Comparison of ENCODE assay signal across 19 cellular contexts in the genomic region with DNA sequence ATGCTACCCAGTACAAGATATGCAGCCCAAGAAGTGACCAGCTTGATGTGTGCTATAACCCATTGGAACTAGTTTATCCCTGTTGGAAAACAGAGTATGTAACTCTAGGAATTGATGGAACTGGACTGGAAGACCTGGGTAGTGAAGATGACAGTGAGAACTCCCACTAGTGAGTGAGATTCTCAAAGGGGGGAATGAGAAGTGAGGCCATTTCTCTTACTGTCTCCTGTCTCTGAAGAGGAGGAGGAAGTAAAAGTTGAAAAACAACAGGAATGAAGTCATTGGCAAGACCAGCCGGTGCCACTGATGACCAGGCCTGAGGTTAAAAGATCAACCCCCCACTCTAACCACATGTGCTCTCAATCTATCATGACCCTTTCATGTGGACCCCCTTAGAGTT. TPM values are rescaled to one million over a fixed set of nuclear protein-coding genes. Genes with fewer than 3 reads are reported as not detected.
DNase-seq lines count a peak whose midpoint lies in the region; ATAC-seq, FAIRE-seq and TF ChIP-seq lines count a peak whose summit lies in the region.
"Had no signal": no experiment of that assay in that cellular context is flagged by ENCODE, and none has a peak within 500 bp of the region (broad histone marks: within the 10 kb centered on the region; RNA-seq: fewer than 3 reads in every experiment).

No MANE protein-coding gene starts in this region.

- no peaks in the 10 kb centered on the region for H3K9me1 ChIP-seq in K562 (ENCODE audit: control insufficient read depth, insufficient read depth, low read length)

- H3K27ac ChIP-seq in BLaER1: no peak overlapping the region
- no peak overlapping the region for H3K27ac ChIP-seq in K562 (ENCODE audit: extremely low read depth, low read depth, low read length)
- H3K27ac ChIP-seq: SJSA1 had no signal

- no peaks in the 10 kb centered on the region for H3K27me3 ChIP-seq in BLaER1
- H3K27me3 ChIP-seq in K562 (ENCODE audit: control insufficient read depth in 2 of 2, insufficient read depth in 2 of 2, low read length in 2 of 2): peaks cover 0 to 17% of the 10 kb centered on the region in 2 experiments; a peak in 3 of 5 replicates
- H3K27me3 ChIP-seq: SJSA1 had no signal

- H3K9ac ChIP-seq in BLaER1 (no peak overlapping the region), K562 (ENCODE audit: insufficient read depth in 1 of 2, low read depth in 2 of 2, low read length in 2 of 2) (no peak overlapping the region)

- POLR2A ChIA-PET in K562 (lab: Yijun Ruan, JAX): interaction anchor here (1.1 to 1.4 kb wide), 3 partner anchors 12 to 27 kb away, joined by 3 to 5 read pairs (median 4); no protein-coding TSS in a partner anchor

- TF ChIP-seq CTCF in K562 (IDR thresholded peaks at IDR 0.05 in 2 of 3, conservative IDR thresholded peaks at IDR 0.05 in 1 of 3; ENCODE audit: insufficient read depth in 2 of 3, low read depth in 1 of 3, low read length in 3 of 3) (no peak), fibroblast of the aortic adventitia (IDR thresholded peaks at IDR 0.05; ENCODE audit: insufficient read depth, low read length) (no peak)

- H4K20me1 ChIP-seq in BLaER1: no peaks in the 10 kb centered on the region
- no peaks in the 10 kb centered on the region for H4K20me1 ChIP-seq in K562 (replicated peaks; ENCODE audit: control insufficient read depth, insufficient read depth, low read length)

- intact Hi-C loops in K562 (cut with micrococcal nuclease) (loop anchor here (5.0 kb wide), 1 partner anchor 37 kb away; no protein-coding TSS in a partner anchor), Right ventricle myocardium superior (cut with DNase I) (no loop called here)

- peak; percentile 50; the same call in 1 of the 2 replicates for TF ChIP-seq EP300 in K562 (IDR thresholded peaks at IDR 0.05; ENCODE audit: low read length)

- H3K4me2 ChIP-seq in BLaER1 (no peak overlapping the region), K562 (ENCODE audit: insufficient read depth, low read length) (no peak overlapping the region)

- in situ Hi-C loops in K562 (cut with MboI): no loop called here

- H3K4me3 ChIP-seq in BLaER1 (peak overlapping the region; percentile 18; the same call in 1 of the 2 replicates), K562 (no peak overlapping the region), fibroblast of the aortic adventitia (ENCODE audit: low read depth, low read length) (no peak overlapping the region)
- H3K4me3 ChIP-seq: SJSA1 had no signal

- no peaks in the 10 kb centered on the region for H3K36me3 ChIP-seq in BLaER1
- no peaks in the 10 kb centered on the region for H3K36me3 ChIP-seq in K562 (ENCODE audit: control insufficient read depth, insufficient read depth, low read length)
- H3K36me3 ChIP-seq: SJSA1 had no signal

- H3K9me3 ChIP-seq in BLaER1: peaks cover 90% of the 10 kb centered on the region
- H3K9me3 ChIP-seq in K562 (replicated peaks; ENCODE audit: control insufficient read depth, insufficient read depth, low read depth, low read length): peaks cover 12% of the 10 kb centered on the region

- CTCF ChIA-PET in K562 (lab: Yijun Ruan, JAX; ENCODE audit: low intra/inter-chr PET ratio): no interaction called here

- no peak for FAIRE-seq in K562 (lab: Jason Lieb, UNC)
- FAIRE-seq: A204.1 had no signal

- H2AFZ ChIP-seq in K562 (ENCODE audit: low read depth, low read length): no peak overlapping the region

- no peaks in the 10 kb centered on the region for H3K79me2 ChIP-seq in K562 (ENCODE audit: control insufficient read depth, insufficient read depth, low read length)

- no peak for TF ChIP-seq POLR2A in K562 (conservative IDR thresholded peaks at IDR 0.05)

- TF ChIP-seq RAD21 in K562 (CRISPR knock-in tag; conservative IDR thresholded peaks at IDR 0.05 in 1 of 2, IDR thresholded peaks at IDR 0.05 in 1 of 2): no peak

- no TSS peak for BruUV-seq in K562 (replicated peaks; lab: Mats Ljungman, UMichigan)

- H3K4me1 ChIP-seq in BLaER1 (peaks cover 13% of the 10 kb centered on the region), K562 (replicated peaks in 1 of 2; ENCODE audit: control insufficient read depth in 2 of 2, insufficient read depth in 2 of 2, low read length in 2 of 2) (no peaks in the 10 kb centered on the region)
- H3K4me1 ChIP-seq: SJSA1 had no signal

- WGBS in K562 (ENCODE audit: insufficient coverage, low coverage, missing lambda C conversion rate): 0% methylated on average over 1 of the region's 1 CpG

- ATAC-seq in K562 (no peak), Right ventricle myocardium superior (ENCODE audit: poor library complexity) (no peak)
- ATAC-seq: PC-3 had no signal

- DNase-seq in NCI-H226 (peak; percentile 29), K562 (ENCODE audit: extremely low read depth in 1 of 4, low spot score in 3 of 4) (peak in 1 of 4 experiments; percentile 60), fibroblast of the aortic adventitia (ENCODE audit: low read depth) (peak; percentile 12), T-helper 1 cell (no peak), GM19238 (ENCODE audit: insufficient read length, low spot score) (no peak), Right ventricle myocardium superior (no peak)
- DNase-seq in activated CD4-positive, alpha-beta T cell treated with anti-CD3 and anti-CD28 coated beads, Interleukin-2, amount 50 U/mL, for 4 hours: no peak
- DNase-seq: C1 segment of cervical spinal cord, EL, KG1, NCI-H1092 treated with DMSO at 0.1 percent for 48 hours, NCI-H187, NCI-H446, NCI-H69, PC-3 had no signal

RNA-seq across cellular contexts. Expression of a gene that starts 20.9 kb away (rescaled TPM):
- not detected in 2 replicates for total RNA-seq in K562 (2011; cell fraction: chromatin; rRNA removed; ENCODE audit: low replicate concordance)
- total RNA-seq in K562 (2011; cell fraction: nucleolus; rRNA removed): not detected in 2 replicates
- not detected in 2 replicates for total RNA-seq in K562 (2011; cell fraction: nucleoplasm; rRNA removed)
- not detected in 2 replicates for total RNA-seq in K562 (2014; rRNA removed)
- not detected in 2 replicates for total RNA-seq in K562 (2014; rRNA removed; fragmentation: Illumina TruSeq; extraction: Trizol)
- total RNA-seq in K562 (2015; rRNA removed; fragmentation: Illumina TruSeq; extraction: Trizol): not detected in 2 replicates
- not detected in 2 replicates for total RNA-seq in K562 (2021)
- polyA plus RNA-seq in K562 (2011; rRNA removed): not detected in 2 replicates
- polyA plus RNA-seq in K562 (2011; cell fraction: cytosol; rRNA removed): not detected in 2 replicates
- polyA plus RNA-seq in K562 (2011; cell fraction: nucleus; rRNA removed): not detected in 2 replicates
- polyA plus RNA-seq in K562 (2012): 0.08 TPM in 1 of 2 replicates, not detected in the other
- not detected in 2 replicates for polyA plus RNA-seq in K562 (2014; fragmentation: Illumina TruSeq; extraction: Trizol)
- not detected for polyA plus RNA-seq in K562 (2014; fragmentation: Nextera tagmentation; extraction: Ambion mirVana)
- not detected in 2 replicates for polyA plus RNA-seq in K562 (2014; rRNA removed)
- polyA minus RNA-seq in K562 (2011; rRNA and poly(A)+ RNA removed): not detected in 2 replicates
- polyA minus RNA-seq in K562 (2011; cell fraction: cytosol; rRNA and poly(A)+ RNA removed): not detected in 2 replicates
- not detected in 2 replicates for polyA minus RNA-seq in K562 (2011; cell fraction: nucleus; rRNA and poly(A)+ RNA removed)
- not detected in 2 replicates for total RNA-seq in fibroblast of the aortic adventitia (ENCODE audit: low replicate concordance)
- not detected for total RNA-seq in Right ventricle myocardium superior
- total RNA-seq: H4, SJSA1 had no signal

RNA-seq across cellular contexts. Expression of a gene that starts 25.9 kb away (rescaled TPM):
- total RNA-seq in K562 (2011; cell fraction: chromatin; rRNA removed; ENCODE audit: low replicate concordance): 10.5 and 11.6 TPM in 2 replicates
- total RNA-seq in K562 (2011; cell fraction: nucleolus; rRNA removed): 7.2 and 9.2 TPM in 2 replicates
- total RNA-seq in K562 (2011; cell fraction: nucleoplasm; rRNA removed): 8.0 and 8.2 TPM in 2 replicates
- 11.3 and 12.4 TPM in 2 replicates for total RNA-seq in K562 (2014; rRNA removed)
- total RNA-seq in K562 (2014; rRNA removed; fragmentation: Illumina TruSeq; extraction: Trizol): 15.8 and 18.7 TPM in 2 replicates
- total RNA-seq in K562 (2015; rRNA removed; fragmentation: Illumina TruSeq; extraction: Trizol): 12.5 and 13.7 TPM in 2 replicates
- total RNA-seq in K562 (2021): 13.1 and 16.2 TPM in 2 replicates
- 4.8 and 10.7 TPM in 2 replicates for polyA plus RNA-seq in K562 (2011; rRNA removed)
- 4.4 and 8.8 TPM in 2 replicates for polyA plus RNA-seq in K562 (2011; cell fraction: cytosol; rRNA removed)
- 5.2 and 10.7 TPM in 2 replicates for polyA plus RNA-seq in K562 (2011; cell fraction: nucleus; rRNA removed)
- 16.6 and 26.2 TPM in 2 replicates for polyA plus RNA-seq in K562 (2012)
- 17.7 and 18.7 TPM in 2 replicates for polyA plus RNA-seq in K562 (2014; fragmentation: Illumina TruSeq; extraction: Trizol)
- polyA plus RNA-seq in K562 (2014; fragmentation: Nextera tagmentation; extraction: Ambion mirVana): 10 to 100 TPM; 12.3 to 13.6 TPM
- 10.8 and 11.9 TPM in 2 replicates for polyA plus RNA-seq in K562 (2014; rRNA removed)
- polyA minus RNA-seq in K562 (2011; rRNA and poly(A)+ RNA removed): 7.4 and 13.2 TPM in 2 replicates
- 1.0 and 4.5 TPM in 2 replicates for polyA minus RNA-seq in K562 (2011; cell fraction: cytosol; rRNA and poly(A)+ RNA removed)
- 7.7 and 9.2 TPM in 2 replicates for polyA minus RNA-seq in K562 (2011; cell fraction: nucleus; rRNA and poly(A)+ RNA removed)
- not detected in 2 replicates for total RNA-seq in fibroblast of the aortic adventitia (ENCODE audit: low replicate concordance)
- total RNA-seq in Right ventricle myocardium superior: 2.2 TPM
- total RNA-seq: H4, PC-3, SJSA1 had no signal

RNA-seq across cellular contexts. Expression of a gene that starts 26.3 kb away (rescaled TPM):
- 0.70 and 0.72 TPM in 2 replicates for total RNA-seq in K562 (2011; cell fraction: chromatin; rRNA removed; ENCODE audit: low replicate concordance)
- total RNA-seq in K562 (2011; cell fraction: nucleolus; rRNA removed): 0.50 and 0.53 TPM in 2 replicates
- total RNA-seq in K562 (2011; cell fraction: nucleoplasm; rRNA removed): 0.95 and 1.5 TPM in 2 replicates
- total RNA-seq in K562 (2014; rRNA removed) (0.08 and 0.18 TPM in 2 replicates), K562 (2014; rRNA removed; fragmentation: Illumina TruSeq; extraction: Trizol) (0.06 and 0.15 TPM in 2 replicates), K562 (2015; rRNA removed; fragmentation: Illumina TruSeq; extraction: Trizol) (0.14 and 0.19 TPM in 2 replicates), K562 (2021) (0.13 and 0.29 TPM in 2 replicates), fibroblast of the aortic adventitia (ENCODE audit: low replicate concordance) (not detected in 2 replicates), Right ventricle myocardium superior (not detected)
- polyA plus RNA-seq in K562 (2011; rRNA removed) (0.15 and 0.26 TPM in 2 replicates), K562 (2014; fragmentation: Illumina TruSeq; extraction: Trizol) (0.14 and 0.49 TPM in 2 replicates), K562 (2014; fragmentation: Nextera tagmentation; extraction: Ambion mirVana) (under 1 TPM; 0.21 to 0.48 TPM), K562 (2014; rRNA removed) (0.21 and 0.32 TPM in 2 replicates)
- polyA plus RNA-seq in K562 (2011; cell fraction: cytosol; rRNA removed): 0.12 and 0.98 TPM in 2 replicates
- polyA plus RNA-seq in K562 (2011; cell fraction: nucleus; rRNA removed): 0.18 and 0.41 TPM in 2 replicates
- polyA plus RNA-seq in K562 (2012): 0.35 and 1.8 TPM in 2 replicates
- 0.27 and 0.32 TPM in 2 replicates for polyA minus RNA-seq in K562 (2011; rRNA and poly(A)+ RNA removed)
- polyA minus RNA-seq in K562 (2011; cell fraction: cytosol; rRNA and poly(A)+ RNA removed): not detected in 2 replicates
- polyA minus RNA-seq in K562 (2011; cell fraction: nucleus; rRNA and poly(A)+ RNA removed): 0.11 and 0.13 TPM in 2 replicates
- total RNA-seq: H4, PC-3, SJSA1 had no signal

RNA-seq across cellular contexts. Expression of a gene that starts 40.7 kb away (rescaled TPM):
- total RNA-seq in K562 (2011; cell fraction: chromatin; rRNA removed; ENCODE audit: low replicate concordance): not detected in 2 replicates
- total RNA-seq in K562 (2011; cell fraction: nucleolus; rRNA removed): not detected in 2 replicates
- not detected in 2 replicates for total RNA-seq in K562 (2011; cell fraction: nucleoplasm; rRNA removed)
- total RNA-seq in K562 (2014; rRNA removed) (not detected in 2 replicates), K562 (2014; rRNA removed; fragmentation: Illumina TruSeq; extraction: Trizol) (not detected in 2 replicates), K562 (2015; rRNA removed; fragmentation: Illumina TruSeq; extraction: Trizol) (not detected in 2 replicates), K562 (2021) (not detected in 2 replicates), fibroblast of the aortic adventitia (ENCODE audit: low replicate concordance) (not detected in 2 replicates), Right ventricle myocardium superior (not detected)
- polyA plus RNA-seq in K562 (2011; rRNA removed) (not detected in 2 replicates), K562 (2014; fragmentation: Illumina TruSeq; extraction: Trizol) (not detected in 2 replicates), K562 (2014; fragmentation: Nextera tagmentation; extraction: Ambion mirVana) (not detected), K562 (2014; rRNA removed) (not detected in 2 replicates)
- polyA plus RNA-seq in K562 (2011; cell fraction: cytosol; rRNA removed): not detected in 2 replicates
- not detected in 2 replicates for polyA plus RNA-seq in K562 (2011; cell fraction: nucleus; rRNA removed)
- 0.03 and 0.07 TPM in 2 replicates for polyA plus RNA-seq in K562 (2012)
- polyA minus RNA-seq in K562 (2011; rRNA and poly(A)+ RNA removed): not detected in 2 replicates
- polyA minus RNA-seq in K562 (2011; cell fraction: cytosol; rRNA and poly(A)+ RNA removed): not detected in 2 replicates
- polyA minus RNA-seq in K562 (2011; cell fraction: nucleus; rRNA and poly(A)+ RNA removed): not detected in 2 replicates
- total RNA-seq: H4, PC-3, SJSA1 had no signal

Comparison
In these comparisons a context has a peak if more than half of its experiments do, and no peak if none do; other contexts are left out.
1. DNase-seq: peak in NCI-H226 (single experiment) and fibroblast of the aortic adventitia (single experiment); none in T-helper 1 cell (0 of 5), activated CD4-positive, alpha-beta T cell treated with anti-CD3 and anti-CD28 coated beads, Interleukin-2, amount 50 U/mL, for 4 hours (0 of 2), GM19238 (single experiment) and Right ventricle myocardium superior (single experiment).